ENCODE assay signal across 14 cellular contexts in the genomic region with DNA sequence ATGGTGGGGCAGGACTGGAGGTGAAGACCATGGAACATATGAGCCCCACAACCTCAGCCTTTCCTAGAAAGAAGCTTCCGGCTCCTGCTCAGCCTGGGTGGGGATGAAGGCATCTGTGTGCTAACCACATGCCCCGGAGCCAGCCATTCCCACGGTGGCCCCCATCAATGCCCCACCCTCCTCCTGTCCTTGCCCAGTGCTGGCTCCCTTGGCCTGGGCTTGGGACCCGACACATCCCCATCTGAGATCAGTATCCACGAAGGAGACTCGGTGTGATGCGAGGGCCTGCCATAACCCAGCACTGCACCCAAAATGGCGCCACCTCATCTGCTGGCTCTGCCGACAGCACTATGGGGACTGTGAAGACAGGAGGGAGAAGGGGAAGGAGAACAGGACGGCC. TPM values are rescaled to one million over a fixed set of nuclear protein-coding genes. Genes with fewer than 3 reads are reported as not detected.
DNase-seq lines count a peak whose midpoint lies in the region; ATAC-seq, FAIRE-seq and TF ChIP-seq lines count a peak whose summit lies in the region.
"Had no signal": no experiment of that assay in that cellular context is flagged by ENCODE, and none has a peak within 500 bp of the region (broad histone marks: within the 10 kb centered on the region; RNA-seq: fewer than 3 reads in every experiment).

No MANE protein-coding gene starts in this region.

- no peak overlapping the region for H2BK5ac ChIP-seq in H1 (ENCODE audit: low read depth, low read length)

- H3K23me2 ChIP-seq in H1 (ENCODE audit: low read depth, low read length): peaks cover 7% of the 10 kb centered on the region

- no peak for TF ChIP-seq EP300 in H1 (IDR thresholded peaks at IDR 0.05; ENCODE audit: borderline replicate concordance in 1 of 2, low read depth in 2 of 2, low read length in 2 of 2)

- no peak overlapping the region for H3K18ac ChIP-seq in H1 (ENCODE audit: extremely low read depth, low read length)

- H2BK12ac ChIP-seq in H1 (ENCODE audit: low read depth, low read length): peak overlapping the region; percentile 2; the same call in 1 of the 2 replicates

- no peak for TF ChIP-seq RAD21 in H1 (IDR thresholded peaks at IDR 0.05 in 1 of 2, conservative IDR thresholded peaks at IDR 0.05 in 1 of 2; ENCODE audit: low read depth in 2 of 2, low read length in 2 of 2)

- 97% methylated on average over 8 of the region's 10 CpGs; no CpG with 5 or more reads in 1 of the 2 experiments for WGBS in H1 (ENCODE audit: extremely low coverage in 1 of 2, insufficient coverage in 1 of 2, insufficient read length in 1 of 2, insufficient replicate concordance in 2 of 2, low coverage in 1 of 2, low lambda C conversion rate in 2 of 2, missing lambda C conversion rate in 1 of 2), 2 experiments

- peak overlapping the region; percentile 22 for H4K91ac ChIP-seq in H1 (replicated peaks; ENCODE audit: insufficient read length, low read length)

- no peak overlapping the region for H3K4ac ChIP-seq in H1 (replicated peaks; ENCODE audit: insufficient read length, low read depth, low read length)

- CTCF ChIA-PET in H1 (lab: Charles Lee; ENCODE audit: partially characterized antibody): interaction anchor here (1.2 to 1.4 kb wide), 3 partner anchors 14 to 202 kb away, joined by 3 to 5 read pairs (median 3); no protein-coding TSS in a partner anchor

- H2BK15ac ChIP-seq in H1 (ENCODE audit: low read length): peak overlapping the region; percentile 61; the same call in 1 of the 2 replicates

- H3K56ac ChIP-seq in H1 (replicated peaks; ENCODE audit: insufficient read length, low read depth, low read length): no peak overlapping the region

- H3K4me3 ChIP-seq in H7 (ENCODE audit: insufficient read depth, low read depth, low read length): no peak overlapping the region
- no peak overlapping the region for H3K4me3 ChIP-seq in H1 (ENCODE audit: extremely low read depth in 1 of 4, insufficient read depth in 2 of 4, low read depth in 3 of 4, low read length in 4 of 4)
- no peak overlapping the region for H3K4me3 ChIP-seq in mucosa of rectum (ENCODE audit: low read length in 2 of 2)
- no peak overlapping the region for H3K4me3 ChIP-seq in stomach smooth muscle (ENCODE audit: low read length in 2 of 2)
- H3K4me3 ChIP-seq: GM23338 had no signal

- no peak for TF ChIP-seq POLR2A in H1 (IDR thresholded peaks at IDR 0.05; ENCODE audit: control extremely low read depth in 1 of 2, low read depth in 2 of 2, low read length in 2 of 2)

- no peak overlapping the region for H3K4me2 ChIP-seq in H1 (ENCODE audit: insufficient read depth in 1 of 2, low read depth in 2 of 2, low read length in 2 of 2)
- H3K4me2 ChIP-seq: GM23338 had no signal

- DNase-seq in H7 (peak; percentile 40), H1 (ENCODE audit: low read depth in 1 of 2, low spot score in 2 of 2) (no peak), cortex of kidney (lab: John Stamatoyannopoulos, UW) (no peak)
- no peak for DNase-seq in stimulated activated CD4-positive, alpha-beta T cell treated with anti-CD3 and anti-CD28 coated beads, Interleukin-2, amount 100 ng/mL, for 48 hours
- DNase-seq: amniotic stem cell, KBM-7, NCI-H1105 had no signal

- no peak for FAIRE-seq in H1 (lab: Jason Lieb, UNC)
- FAIRE-seq: TTC549 had no signal

- no peaks in the 10 kb centered on the region for H3K79me1 ChIP-seq in H1 (ENCODE audit: low read depth, low read length)

- no peak overlapping the region for H3K23ac ChIP-seq in H1 (ENCODE audit: insufficient read length)

- no peaks in the 10 kb centered on the region for H3K36me3 ChIP-seq in H7 (replicated peaks; ENCODE audit: control insufficient read depth, insufficient read depth, low read length)
- H3K36me3 ChIP-seq in H1 (ENCODE audit: control insufficient read depth in 2 of 4, insufficient read depth in 4 of 4, low read length in 3 of 4): no peaks in the 10 kb centered on the region
- no peaks in the 10 kb centered on the region for H3K36me3 ChIP-seq in mucosa of rectum (ENCODE audit: control insufficient read depth in 2 of 2, insufficient read depth in 2 of 2, low read length in 2 of 2)
- no peaks in the 10 kb centered on the region for H3K36me3 ChIP-seq in stomach smooth muscle (ENCODE audit: control insufficient read depth in 2 of 2, insufficient read depth in 2 of 2, low read length in 2 of 2)

- H4K8ac ChIP-seq in H1 (ENCODE audit: extremely low read depth, insufficient read depth, low read length): peak overlapping the region; percentile 63; the same call in 1 of the 2 replicates

- H3K27me3 ChIP-seq in H7 (ENCODE audit: control insufficient read depth, insufficient read depth, low read length): no peaks in the 10 kb centered on the region
- no peaks in the 10 kb centered on the region for H3K27me3 ChIP-seq in H1 (replicated peaks in 1 of 4; ENCODE audit: control insufficient read depth in 3 of 4, extremely low read depth in 1 of 4, insufficient read depth in 3 of 4, low read length in 3 of 4)
- no peaks in the 10 kb centered on the region for H3K27me3 ChIP-seq in mucosa of rectum (ENCODE audit: control insufficient read depth in 2 of 2, insufficient read depth in 2 of 2, low read length in 2 of 2)
- no peaks in the 10 kb centered on the region for H3K27me3 ChIP-seq in stomach smooth muscle (ENCODE audit: control insufficient read depth in 1 of 2, insufficient read depth in 2 of 2, low read length in 2 of 2)

- H3K9ac ChIP-seq in H1 (replicated peaks in 1 of 4; ENCODE audit: extremely low read depth in 1 of 4, low read depth in 3 of 4, low read length in 3 of 4) (no peak overlapping the region), mucosa of rectum (ENCODE audit: low read depth in 1 of 2, low read length in 2 of 2) (peak overlapping the region in 1 of 2 donors; percentile 21), stomach smooth muscle (ENCODE audit: low read length in 2 of 2) (no peak overlapping the region)

- H2BK120ac ChIP-seq in H1 (replicated peaks; ENCODE audit: low read depth, low read length): no peak overlapping the region

- no peak overlapping the region; the same call in 1 of the 2 replicates for H2AK5ac ChIP-seq in H1 (ENCODE audit: low read depth, low read length)

- H3K27ac ChIP-seq in H1 (ENCODE audit: low read depth, low read length) (no peak overlapping the region), mucosa of rectum (ENCODE audit: low read depth in 2 of 2, low read length in 2 of 2) (peak overlapping the region; percentile 57 to 78), stomach smooth muscle (ENCODE audit: low read length) (peak overlapping the region; percentile 41)

- no peaks in the 10 kb centered on the region for H4K20me1 ChIP-seq in H1 (replicated peaks in 1 of 2; ENCODE audit: control insufficient read depth in 1 of 2, insufficient read depth in 2 of 2, low read length in 2 of 2)

- no peak overlapping the region; the same call in 1 of the 2 replicates for H2BK20ac ChIP-seq in H1 (ENCODE audit: low read length)

- no peak overlapping the region for H3K14ac ChIP-seq in H1 (ENCODE audit: insufficient read length)

- POLR2A ChIA-PET in H1 (lab: Charles Lee; ENCODE audit: partially characterized antibody): interaction anchor here (0.6 to 1.2 kb wide), 4 partner anchors 16 to 101 kb away, joined by 3 to 4 read pairs (median 3); no protein-coding TSS in a partner anchor

- peaks cover 4 to 21% (median 6%) of the 10 kb centered on the region in 4 experiments for H3K4me1 ChIP-seq in H1 (replicated peaks in 1 of 4; ENCODE audit: control insufficient read depth in 3 of 4, insufficient read depth in 4 of 4, low read length in 3 of 4)
- peaks cover 31 to 41% of the 10 kb centered on the region in 2 donors for H3K4me1 ChIP-seq in mucosa of rectum (ENCODE audit: control insufficient read depth in 2 of 2, insufficient read depth in 2 of 2, low read length in 2 of 2)
- H3K4me1 ChIP-seq in stomach smooth muscle (ENCODE audit: control insufficient read depth, insufficient read depth, low read length): peaks cover 47% of the 10 kb centered on the region

- no peaks in the 10 kb centered on the region for H3K79me2 ChIP-seq in H1 (ENCODE audit: control insufficient read depth in 1 of 2, insufficient read depth in 2 of 2, low read length in 2 of 2)

- no peak for TF ChIP-seq CTCF in H1 (IDR thresholded peaks at IDR 0.05; ENCODE audit: control extremely low read depth in 1 of 3, insufficient read depth in 1 of 3, low read depth in 1 of 3, low read length in 3 of 3)

- ATAC-seq in HG02610 (IDR thresholded peaks at IDR 0.05; ENCODE audit: unreplicated experiment) (no peak), HG02759 (IDR thresholded peaks at IDR 0.05; ENCODE audit: unreplicated experiment) (no peak)
- ATAC-seq: activated T-helper 17 cell treated with anti-CD3 and anti-CD28 coated beads, Interleukin-2, amount 50 U/mL, for 72 hours; GM23338 had no signal

- H3K9me3 ChIP-seq in H1 (ENCODE audit: insufficient read depth in 2 of 2, low read depth in 1 of 2, low read length in 1 of 2) (no peaks in the 10 kb centered on the region), mucosa of rectum (ENCODE audit: control insufficient read depth in 2 of 2, low read length in 2 of 2) (no peaks in the 10 kb centered on the region), stomach smooth muscle (ENCODE audit: control insufficient read depth in 2 of 2, low read length in 2 of 2) (no peaks in the 10 kb centered on the region)

- no peak overlapping the region for H4K5ac ChIP-seq in H1 (ENCODE audit: insufficient read length, low read depth, low read length)

- H2AFZ ChIP-seq in H1 (ENCODE audit: low read length): no peak overlapping the region
- H2AFZ ChIP-seq: GM23338 had no signal

TF ChIP-seq in H1, 55 proteins besides CTCF, POLR2A, EP300 and RAD21 (continues in another document):
- TF ChIP-seq SIX5 (IDR thresholded peaks at IDR 0.05; ENCODE audit: low read depth, low read length) (no peak), NRF1 (IDR thresholded peaks at IDR 0.05; ENCODE audit: low read depth, low read length) (no peak), TEAD4 (IDR thresholded peaks at IDR 0.05; ENCODE audit: low read depth, low read length) (no peak), ATF3 (IDR thresholded peaks at IDR 0.05; ENCODE audit: insufficient read depth, low read depth, low read length) (no peak), SP2 (IDR thresholded peaks at IDR 0.05; ENCODE audit: low read length) (no peak), EZH2 (IDR thresholded peaks at IDR 0.05; ENCODE audit: low read depth, low read length, severe bottlenecking) (no peak)

RNA-seq across cellular contexts. Expression of gene PLXND1, which starts 16.5 kb away (rescaled TPM):
- total RNA-seq in H7 (2014; rRNA removed; shearing (Covaris generic)): 59.0 and 70.4 TPM in 2 replicates
- total RNA-seq in H1 (2021; fragmentation: NEBNext Ultra II Directional; extraction: Animal tissue kit (Norgen Biotek cat#: 25700)): 60.2 and 66.4 TPM in 2 replicates
- polyA plus RNA-seq in H1 (2011; rRNA removed): 17.7 and 21.7 TPM in 2 replicates
- 18.6 TPM for polyA plus RNA-seq in H1 (2011; cell fraction: cytosol; rRNA removed)
- 82.4 TPM for polyA plus RNA-seq in H1 (2011; cell fraction: nucleus; rRNA removed)
- polyA plus RNA-seq in H1 (2012, experiment 1 of 2): 31.8 to 69.1 TPM (median 54.8 TPM) in 4 replicates
- polyA plus RNA-seq in H1 (2012, experiment 2 of 2): 41.9 TPM
- 103 TPM for polyA plus RNA-seq in H1 (2013, experiment 1 of 2)
- 99.8 TPM for polyA plus RNA-seq in H1 (2013, experiment 2 of 2)
- polyA minus RNA-seq in H1 (2011; rRNA and poly(A)+ RNA removed): 28.1 and 28.5 TPM in 2 replicates
- 23.0 TPM for polyA minus RNA-seq in H1 (2011; cell fraction: cytosol; rRNA and poly(A)+ RNA removed)
- 22.9 TPM for polyA minus RNA-seq in H1 (2011; cell fraction: nucleus; rRNA and poly(A)+ RNA removed)
